ENCODE assay signal across 1 cellular context in genomic region chr5:176619203-176619568, GRCh38.
A peak's percentile ranks its signal among the peaks of the same experiment; 100 is the strongest.
TF ChIP-seq lines count a peak whose summit lies in the region.

No MANE protein-coding gene starts in this region.

TF ChIP-seq in GM23338, 12 proteins besides CTCF, POLR2A, EP300 and RAD21:
- TF ChIP-seq ZNF114 (CRISPR knock-in tag; IDR thresholded peaks at IDR 0.05), result no peak
- TF ChIP-seq CREB1 (CRISPR knock-in tag; IDR thresholded peaks at IDR 0.05; ENCODE audit: low read depth), result peak; percentile 30; the same call in 1 of the 2 replicates
TF ChIP-seq in GM23338: peak in this region for 1.
